1 cellular context compared by ENCODE assay signal in the genomic region with DNA sequence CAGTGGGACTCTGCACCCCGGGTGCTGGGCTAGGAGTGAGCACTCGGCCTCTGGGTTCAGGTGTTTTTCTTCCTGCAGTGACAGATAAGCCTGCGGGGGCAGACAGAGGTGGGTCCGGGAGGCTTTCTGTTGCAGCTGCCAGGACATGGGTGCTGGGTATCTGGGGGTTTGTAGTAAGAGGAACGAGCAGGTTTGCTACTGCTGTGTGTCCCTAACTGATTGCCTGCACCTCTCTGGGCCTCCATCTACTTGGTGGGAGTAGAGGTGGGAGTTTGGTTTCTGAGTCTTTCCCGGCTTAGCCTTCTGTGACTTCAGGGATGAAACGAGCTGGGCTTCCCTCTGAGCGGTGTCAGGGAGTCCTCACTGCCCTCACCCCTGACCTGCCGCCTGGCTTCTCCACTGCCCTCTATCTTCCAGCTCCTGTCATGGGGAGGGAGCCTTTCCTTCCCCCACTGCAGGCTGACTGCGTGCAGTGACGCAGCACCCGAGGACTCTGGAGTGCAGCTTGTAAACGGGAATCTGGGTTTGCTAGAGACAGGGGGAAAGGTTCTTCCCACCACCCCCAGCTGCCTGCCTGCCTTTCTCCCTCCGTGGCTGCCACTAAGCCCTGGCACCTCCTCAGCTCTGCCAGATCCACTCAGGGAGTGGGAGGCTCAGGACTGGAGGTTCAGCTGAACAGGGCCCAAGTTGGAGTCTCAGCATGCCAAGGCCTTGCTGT.
TF ChIP-seq lines count a peak whose summit lies in the region.

No MANE protein-coding gene starts in this region.

TF ChIP-seq in HepG2, 621 proteins besides CTCF, POLR2A, EP300 and RAD21:
- TF ChIP-seq SNRNP70 (IDR thresholded peaks at IDR 0.05; ENCODE audit: low read depth, low read length) (no peak), TBX2 (CRISPR knock-in tag; IDR thresholded peaks at IDR 0.05; ENCODE audit: borderline replicate concordance) (peak; percentile 31; the same call in 1 of the 2 replicates), BHLHE40 (IDR thresholded peaks at IDR 0.05; ENCODE audit: low read length) (no peak), ZKSCAN1 (IDR thresholded peaks at IDR 0.05; ENCODE audit: low read length) (peak; percentile 48; the same call in 1 of the 2 replicates), ZNF768 (CRISPR knock-in tag; IDR thresholded peaks at IDR 0.05) (peak; percentile 90), ZNF33B (CRISPR knock-in tag; IDR thresholded peaks at IDR 0.05) (no peak), ZMYM3 (CRISPR knock-in tag; IDR thresholded peaks at IDR 0.05) (no peak), ZNF251 (CRISPR knock-in tag; IDR thresholded peaks at IDR 0.05) (no peak)
- TF ChIP-seq, protein P1, sequence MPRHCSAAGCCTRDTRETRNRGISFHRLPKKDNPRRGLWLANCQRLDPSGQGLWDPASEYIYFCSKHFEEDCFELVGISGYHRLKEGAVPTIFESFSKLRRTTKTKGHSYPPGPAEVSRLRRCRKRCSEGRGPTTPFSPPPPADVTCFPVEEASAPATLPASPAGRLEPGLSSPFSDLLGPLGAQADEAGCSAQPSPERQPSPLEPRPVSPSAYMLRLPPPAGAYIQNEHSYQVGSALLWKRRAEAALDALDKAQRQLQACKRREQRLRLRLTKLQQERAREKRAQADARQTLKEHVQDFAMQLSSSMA (CRISPR knock-in tag; IDR thresholded peaks at IDR 0.05) = no peak
